In the genomic region with DNA sequence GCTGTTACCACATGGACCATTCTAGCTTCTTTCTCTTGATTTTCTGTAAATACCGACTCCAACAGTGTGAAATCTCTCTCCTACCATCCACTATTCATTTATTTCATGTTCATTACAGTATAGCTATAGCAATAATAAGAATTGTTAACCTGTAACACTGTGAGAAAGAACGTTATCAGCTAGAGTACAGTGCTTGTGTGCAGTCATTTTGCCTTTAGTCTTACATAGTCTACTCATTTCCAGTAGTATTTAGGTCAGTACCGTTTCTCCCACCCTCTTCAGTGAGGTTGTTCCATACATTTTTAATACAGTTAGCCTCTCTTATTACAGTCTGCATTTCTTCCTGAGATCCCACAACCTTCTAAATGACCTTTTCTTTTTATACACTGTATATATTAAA, we compare ENCODE assay signal across 30 cellular contexts.
"Had no signal": no experiment of that assay in that cellular context is flagged by ENCODE, and none has a peak within 500 bp of the region (broad histone marks: within the 10 kb centered on the region; RNA-seq: fewer than 3 reads in every experiment).

No MANE protein-coding gene starts in this region.

- H3K27ac ChIP-seq: neutrophil, ovary, parathyroid adenoma, psoas muscle, skin epidermis, spleen, suprapubic skin, testis, tibial artery, transverse colon, upper lobe of right lung, uterus had no signal

- H3K9ac ChIP-seq: parathyroid adenoma had no signal

- H3K36me3 ChIP-seq: neutrophil, ovary, spleen, suprapubic skin, tibial artery, transverse colon, upper lobe of right lung, uterus had no signal

- H3K4me1 ChIP-seq: parathyroid adenoma, suprapubic skin, testis, tibial artery, transverse colon, uterus had no signal

- H2AFZ ChIP-seq: parathyroid adenoma had no signal

- H3K9me3 ChIP-seq: neutrophil, ovary, suprapubic skin, testis, upper lobe of right lung had no signal

- H3K4me3 ChIP-seq: ovary, psoas muscle, skin epidermis, smooth muscle cell, spleen, suprapubic skin, testis, tibial artery, transverse colon, upper lobe of right lung, uterus had no signal

- DNase-seq: naive thymus-derived CD8-positive, alpha-beta T cell; nephron progenitor cell; nucleus accumbens; ovary; posterior cingulate gyrus; psoas muscle; right cardiac atrium; spleen; stimulated activated CD4-positive, alpha-beta T cell treated with anti-CD3 and anti-CD28 coated beads, Interleukin-12 subunit alpha, Interleukin-12 subunit beta, amount 100 ng/mL, for 4 hours; stimulated activated CD4-positive, alpha-beta T cell treated with anti-CD3 and anti-CD28 coated beads, Interleukin-1b, Interleukin-23, amount 100 ng/mL, for 48 hours; stimulated activated CD4-positive, alpha-beta T cell treated with anti-CD3 and anti-CD28 coated beads, Interleukin-4, amount 100 ng/mL, for 1 hour; stimulated activated CD4-positive, alpha-beta T cell treated with anti-CD3 and anti-CD28 coated beads, Interleukin-4, amount 100 ng/mL, for 4 hours; stimulated activated CD8-positive, alpha-beta memory T cell treated with anti-CD3 and anti-CD28 coated beads, Interleukin-4, amount 100 ng/mL, for 48 hours; stimulated activated naive CD4-positive, alpha-beta T cell; stimulated activated naive CD8-positive, alpha-beta T cell treated with anti-CD3 and anti-CD28 coated beads, Interleukin-15, amount 100 ng/mL, for 72 hours; stimulated activated naive CD8-positive, alpha-beta T cell treated with anti-CD3 and anti-CD28 coated beads, Interleukin-15, Interleukin-2, amounts not matched to agents 100 U/mL and 50 U/mL, for 24 hours; substantia nigra; testis; tibial artery; transverse colon; upper lobe of right lung; uterus had no signal

- H3K27me3 ChIP-seq: neutrophil, ovary, spleen, suprapubic skin, testis, transverse colon, upper lobe of right lung, uterus had no signal

- ATAC-seq: naive thymus-derived CD8-positive, alpha-beta T cell; natural killer cell treated with Interleukin-12 subunit alpha and Interleukin-12 subunit beta and Interleukin-15 and Interleukin-18, amount 100 ng/mL, for 72 hours; psoas muscle; right cardiac atrium; sciatic nerve; stimulated activated memory B cell treated with anti-CD40 and anti-IgM and Interleukin-4, amounts not matched to agents 10 μg/mL and 1 μg/mL and 100 μg/mL, for 72 hours; stimulated activated naive CD8-positive, alpha-beta T cell treated with anti-CD3 and anti-CD28 coated beads, Interleukin-15, amount 100 ng/mL, for 72 hours; stimulated activated naive CD8-positive, alpha-beta T cell treated with anti-CD3 and anti-CD28 coated beads, Interleukin-15, Interleukin-2, amounts not matched to agents 100 U/mL and 50 U/mL, for 24 hours; upper lobe of right lung had no signal

- H3K4me2 ChIP-seq: smooth muscle cell had no signal

- H3K79me2 ChIP-seq: parathyroid adenoma had no signal
